ENCODE assay signal across 30 cellular contexts in genomic region chr10:3904419-3904975, GRCh38.
DNase-seq lines count a peak whose midpoint lies in the region; ATAC-seq, FAIRE-seq and TF ChIP-seq lines count a peak whose summit lies in the region.
"Had no signal": no experiment of that assay in that cellular context is flagged by ENCODE, and none has a peak within 500 bp of the region (broad histone marks: within the 10 kb centered on the region; RNA-seq: fewer than 3 reads in every experiment).

No MANE protein-coding gene starts in this region.

- no peak overlapping the region for H3K27ac ChIP-seq in astrocyte (ENCODE audit: low read depth, low read length)
- no peak overlapping the region for H3K27ac ChIP-seq in neural progenitor cell
- H3K27ac ChIP-seq: brain microvascular endothelial cell, epithelial cell of prostate, parathyroid adenoma, right atrium auricular region, uterus had no signal

- POLR2A ChIA-PET in activated CD4-positive, alpha-beta T cell treated with anti-CD3 and anti-CD28 coated beads for 36 hours (lab: Charles Lee): no interaction called here
- POLR2A ChIA-PET in Caco-2 (lab: Charles Lee): no interaction called here

- H2AFZ ChIP-seq in astrocyte (ENCODE audit: low read depth, low read length): no peak overlapping the region
- peak overlapping the region; percentile 34 for H2AFZ ChIP-seq in neural progenitor cell (replicated peaks)
- H2AFZ ChIP-seq: GM23338, parathyroid adenoma had no signal

- no peak overlapping the region for H3K4me2 ChIP-seq in astrocyte (ENCODE audit: low read length)
- H3K4me2 ChIP-seq in neural progenitor cell: no peak overlapping the region
- H3K4me2 ChIP-seq: GM23338 had no signal

- intact Hi-C loops in activated CD4-positive, alpha-beta T cell treated with anti-CD3 and anti-CD28 coated beads for 36 hours (cut with DNase I, micrococcal nuclease): loop anchor here in 1 of 2 experiments (5.0 kb wide), 1 partner anchor 38 kb away; no protein-coding TSS in a partner anchor
- intact Hi-C loops in activated CD4-positive, alpha-beta T cell treated with anti-CD3 and anti-CD28 coated beads, Interleukin-2, amount 10 ng/mL, durations not matched to agents 24 days and 14 days (cut with micrococcal nuclease): no loop called here
- intact Hi-C loops in Caco-2 (cut with micrococcal nuclease; ENCODE audit: unreplicated experiment): no loop called here

- no TSS peak for BruUV-seq in Caco-2 (replicated peaks; lab: Mats Ljungman, UMichigan)

- no peak for DNase-seq in activated CD4-positive, alpha-beta T cell treated with anti-CD3 and anti-CD28 coated beads for 36 hours
- no peak for DNase-seq in activated CD4-positive, alpha-beta T cell treated with anti-CD3 and anti-CD28 coated beads, Interleukin-2, amount 10 ng/mL, durations not matched to agents 24 days and 14 days
- no peak for DNase-seq in Caco-2
- no peak for DNase-seq in astrocyte (ENCODE audit: low read depth)
- DNase-seq in neural progenitor cell (ENCODE audit: low spot score): no peak
- no peak for DNase-seq in globus pallidus (ENCODE audit: low spot score)
- no peak for DNase-seq in T1000 (lab: John Stamatoyannopoulos, UW)
- DNase-seq: 8988T; activated effector memory CD4-positive, alpha-beta T cell treated with anti-CD3 and anti-CD28 coated beads, Interleukin-2, amount 50 U/mL, for 16 hours; activated T-cell treated with anti-CD3 and anti-CD28 coated beads for 4 hours; brain microvascular endothelial cell; CD4-positive, alpha-beta T cell; head of caudate nucleus; Karpas-422; mucosa of descending colon; NCI-H1694; NCI-H524; PC-3; stimulated activated CD4-positive, alpha-beta T cell treated with anti-CD3 and anti-CD28 coated beads, Interleukin-2, amount 100 ng/mL, for 24 hours; uterus had no signal

- H3K9ac ChIP-seq in astrocyte (ENCODE audit: low read length) (no peak overlapping the region), neural progenitor cell (no peak overlapping the region)
- H3K9ac ChIP-seq: parathyroid adenoma had no signal

- no peaks in the 10 kb centered on the region for H3K36me3 ChIP-seq in Caco-2 (ENCODE audit: control insufficient read depth, insufficient read depth, low read length)
- no peaks in the 10 kb centered on the region for H3K36me3 ChIP-seq in astrocyte (ENCODE audit: insufficient read depth, low read length)
- H3K36me3 ChIP-seq in neural progenitor cell: no peaks in the 10 kb centered on the region
- H3K36me3 ChIP-seq: brain microvascular endothelial cell, right atrium auricular region, uterus had no signal

- TF ChIP-seq CTCF in Caco-2 (IDR thresholded peaks at IDR 0.05; ENCODE audit: insufficient read depth in 1 of 2, low read depth in 1 of 2, low read length in 1 of 2, severe bottlenecking in 1 of 2, unreplicated experiment in 1 of 2): no peak
- TF ChIP-seq CTCF in astrocyte (IDR thresholded peaks at IDR 0.05; ENCODE audit: insufficient read depth, low read depth, low read length): no peak
- TF ChIP-seq CTCF in neural progenitor cell (IDR thresholded peaks at IDR 0.05): no peak

- no peaks in the 10 kb centered on the region for H3F3A ChIP-seq in neural progenitor cell (ENCODE audit: low read depth)

- no peaks in the 10 kb centered on the region for H3K36me3 Mint-ChIP-seq in activated CD4-positive, alpha-beta T cell treated with anti-CD3 and anti-CD28 coated beads for 36 hours (ENCODE audit: low read depth)
- H3K36me3 Mint-ChIP-seq in activated CD4-positive, alpha-beta T cell treated with anti-CD3 and anti-CD28 coated beads, Interleukin-2, amount 10 ng/mL, durations not matched to agents 24 days and 14 days (ENCODE audit: low read depth): no peaks in the 10 kb centered on the region
- H3K36me3 Mint-ChIP-seq in Caco-2 (ENCODE audit: insufficient read depth, unreplicated experiment) (no peaks in the 10 kb centered on the region), astrocyte (ENCODE audit: low read depth, unreplicated experiment) (peaks cover 2% of the 10 kb centered on the region), neural progenitor cell (no peaks in the 10 kb centered on the region)
- H3K36me3 Mint-ChIP-seq: WTC11 had no signal

- CTCF ChIA-PET in activated CD4-positive, alpha-beta T cell treated with anti-CD3 and anti-CD28 coated beads for 36 hours (lab: Charles Lee): no interaction called here
- CTCF ChIA-PET in Caco-2 (lab: Charles Lee): no interaction called here

- no peaks in the 10 kb centered on the region for H3K9me3 Mint-ChIP-seq in activated CD4-positive, alpha-beta T cell treated with anti-CD3 and anti-CD28 coated beads for 36 hours (ENCODE audit: low read depth)
- no peaks in the 10 kb centered on the region for H3K9me3 Mint-ChIP-seq in activated CD4-positive, alpha-beta T cell treated with anti-CD3 and anti-CD28 coated beads, Interleukin-2, amount 10 ng/mL, durations not matched to agents 24 days and 14 days
- no peaks in the 10 kb centered on the region for H3K9me3 Mint-ChIP-seq in Caco-2 (ENCODE audit: unreplicated experiment)
- peaks cover 6% of the 10 kb centered on the region for H3K9me3 Mint-ChIP-seq in astrocyte (ENCODE audit: unreplicated experiment)
- H3K9me3 Mint-ChIP-seq in neural progenitor cell: peaks cover 2% of the 10 kb centered on the region
- H3K9me3 Mint-ChIP-seq: CD4-positive, alpha-beta T cell; T-helper 2 cell treated with Interferon-gamma antibody and Interleukin-4, amounts not matched to agents 5 μg/mL and 100 μg/mL, for 36 hours had no signal

- H3K79me2 ChIP-seq in astrocyte (ENCODE audit: insufficient read depth, low read length): no peaks in the 10 kb centered on the region
- no peaks in the 10 kb centered on the region for H3K79me2 ChIP-seq in neural progenitor cell (ENCODE audit: low read depth)
- H3K79me2 ChIP-seq: parathyroid adenoma had no signal

- no peak for ATAC-seq in activated CD4-positive, alpha-beta T cell treated with anti-CD3 and anti-CD28 coated beads for 36 hours
- no peak for ATAC-seq in GM21423 (IDR thresholded peaks at IDR 0.05; ENCODE audit: unreplicated experiment)
- ATAC-seq: GM23338, mucosa of descending colon, PC-3, Right ventricle myocardium inferior, WTC11 had no signal

- H4K20me1 ChIP-seq in astrocyte (ENCODE audit: insufficient read depth, low read length): no peaks in the 10 kb centered on the region
- no peaks in the 10 kb centered on the region for H4K20me1 ChIP-seq in neural progenitor cell (ENCODE audit: low read depth)

- H3K4me1 Mint-ChIP-seq in activated CD4-positive, alpha-beta T cell treated with anti-CD3 and anti-CD28 coated beads for 36 hours: peaks cover 25% of the 10 kb centered on the region
- H3K4me1 Mint-ChIP-seq in activated CD4-positive, alpha-beta T cell treated with anti-CD3 and anti-CD28 coated beads, Interleukin-2, amount 10 ng/mL, durations not matched to agents 24 days and 14 days: peaks cover 29% of the 10 kb centered on the region
- H3K4me1 Mint-ChIP-seq in Caco-2 (ENCODE audit: low read depth, unreplicated experiment) (peaks cover 15% of the 10 kb centered on the region), astrocyte (ENCODE audit: low read depth, unreplicated experiment) (peaks cover 33% of the 10 kb centered on the region), neural progenitor cell (peaks cover 3% of the 10 kb centered on the region)
- H3K4me1 Mint-ChIP-seq: GM23338 had no signal

- H3K4me3 ChIP-seq in Caco-2 (ENCODE audit: low read depth, low read length): no peak overlapping the region
- H3K4me3 ChIP-seq in astrocyte (ENCODE audit: insufficient read depth, low read depth, low read length): no peak overlapping the region
- no peak overlapping the region for H3K4me3 ChIP-seq in neural progenitor cell
- H3K4me3 ChIP-seq: GM23338, mucosa of descending colon, right atrium auricular region, uterus had no signal

- H3K9me3 ChIP-seq in Caco-2: no peaks in the 10 kb centered on the region
- no peaks in the 10 kb centered on the region for H3K9me3 ChIP-seq in astrocyte (ENCODE audit: insufficient read depth, low read depth, low read length)
- H3K9me3 ChIP-seq in neural progenitor cell (ENCODE audit: low read depth): no peaks in the 10 kb centered on the region
- H3K9me3 ChIP-seq: mucosa of descending colon, uterus had no signal

- no peaks in the 10 kb centered on the region for H3K27me3 Mint-ChIP-seq in activated CD4-positive, alpha-beta T cell treated with anti-CD3 and anti-CD28 coated beads for 36 hours
- no peaks in the 10 kb centered on the region for H3K27me3 Mint-ChIP-seq in activated CD4-positive, alpha-beta T cell treated with anti-CD3 and anti-CD28 coated beads, Interleukin-2, amount 10 ng/mL, durations not matched to agents 24 days and 14 days
- H3K27me3 Mint-ChIP-seq in Caco-2 (ENCODE audit: insufficient read depth, unreplicated experiment): no peaks in the 10 kb centered on the region
- H3K27me3 Mint-ChIP-seq in astrocyte (ENCODE audit: low read depth, unreplicated experiment): no peaks in the 10 kb centered on the region
- peaks cover under 1% of the 10 kb centered on the region for H3K27me3 Mint-ChIP-seq in neural progenitor cell (ENCODE audit: insufficient read depth, low read depth)
- H3K27me3 Mint-ChIP-seq: CD4-positive, alpha-beta T cell had no signal

- H3K27ac Mint-ChIP-seq in activated CD4-positive, alpha-beta T cell treated with anti-CD3 and anti-CD28 coated beads for 36 hours: peak overlapping the region; percentile 52
- H3K27ac Mint-ChIP-seq in activated CD4-positive, alpha-beta T cell treated with anti-CD3 and anti-CD28 coated beads, Interleukin-2, amount 10 ng/mL, durations not matched to agents 24 days and 14 days: no peak overlapping the region
- H3K27ac Mint-ChIP-seq in Caco-2 (ENCODE audit: unreplicated experiment): peak overlapping the region; percentile 5
- H3K27ac Mint-ChIP-seq in astrocyte (ENCODE audit: unreplicated experiment): peak overlapping the region; percentile 66
- peak overlapping the region; percentile 22 for H3K27ac Mint-ChIP-seq in neural progenitor cell
- H3K27ac Mint-ChIP-seq: CD4-positive, alpha-beta T cell; GM23338; T-helper 2 cell treated with Interferon-gamma antibody and Interleukin-4, amounts not matched to agents 5 μg/mL and 100 μg/mL, for 36 hours; WTC11 had no signal

- FAIRE-seq in astrocyte (lab: Jason Lieb, UNC): no peak
- FAIRE-seq: GM12892, keratinocyte had no signal

- H3K4me3 Mint-ChIP-seq in activated CD4-positive, alpha-beta T cell treated with anti-CD3 and anti-CD28 coated beads for 36 hours: no peak overlapping the region
- no peak overlapping the region for H3K4me3 Mint-ChIP-seq in activated CD4-positive, alpha-beta T cell treated with anti-CD3 and anti-CD28 coated beads, Interleukin-2, amount 10 ng/mL, durations not matched to agents 24 days and 14 days
- no peak overlapping the region for H3K4me3 Mint-ChIP-seq in Caco-2 (ENCODE audit: unreplicated experiment)
- no peak overlapping the region for H3K4me3 Mint-ChIP-seq in astrocyte (ENCODE audit: unreplicated experiment)
- H3K4me3 Mint-ChIP-seq in neural progenitor cell: no peak overlapping the region
- H3K4me3 Mint-ChIP-seq: CD4-positive, alpha-beta T cell; GM23338; T-helper 2 cell treated with Interferon-gamma antibody and Interleukin-4, amounts not matched to agents 5 μg/mL and 100 μg/mL, for 36 hours; WTC11 had no signal

- no peaks in the 10 kb centered on the region for H3K27me3 ChIP-seq in Caco-2 (replicated peaks; ENCODE audit: control insufficient read depth, insufficient read depth, low read length)
- no peaks in the 10 kb centered on the region for H3K27me3 ChIP-seq in astrocyte (ENCODE audit: insufficient read depth, low read length)
- no peaks in the 10 kb centered on the region for H3K27me3 ChIP-seq in neural progenitor cell
- H3K27me3 ChIP-seq: brain microvascular endothelial cell, right atrium auricular region, uterus had no signal

- H3K4me1 ChIP-seq in Caco-2 (peaks cover 7% of the 10 kb centered on the region; the same call in 1 of the 2 replicates), astrocyte (ENCODE audit: insufficient read depth, low read length) (peaks cover 28% of the 10 kb centered on the region), neural progenitor cell (no peaks in the 10 kb centered on the region)
- H3K4me1 ChIP-seq: parathyroid adenoma, uterus had no signal
